ENCODE assay signal across 14 cellular contexts in genomic region chr10:110156046-110156445, GRCh38.
"Had no signal": no experiment of that assay in that cellular context is flagged by ENCODE, and none has a peak within 500 bp of the region (broad histone marks: within the 10 kb centered on the region; RNA-seq: fewer than 3 reads in every experiment).

No MANE protein-coding gene starts in this region.

- H3K27ac ChIP-seq: colonic mucosa, ovary, right lobe of liver, upper lobe of left lung had no signal

- H3K36me3 Mint-ChIP-seq: memory B cell had no signal

- H3K9me3 Mint-ChIP-seq: activated B cell treated with CpG ODN at 0.5 μM for 24 hours; memory B cell; stimulated activated naive CD8-positive, alpha-beta T cell treated with anti-CD3 and anti-CD28 coated beads, Interleukin-15, Interleukin-2, amounts not matched to agents 100 ng/mL and 50 ng/mL, for 24 hours had no signal

- H3K4me1 ChIP-seq: right lobe of liver had no signal

- H3K27me3 ChIP-seq: colonic mucosa, ovary, right lobe of liver, upper lobe of left lung had no signal

- DNase-seq: activated B cell treated with CpG ODN at 0.5 μM for 24 hours; activated CD4-positive, alpha-beta T cell treated with anti-CD3 and anti-CD28 coated beads, Interleukin-2, amount 50 U/mL, for 1 hour; activated gamma-delta T cell treated with Interleukin-2 at 50 U/mL for 16 hours; colonic mucosa; foreskin fibroblast; hippocampal formation; kidney glomerular epithelial cell; left ventricle myocardium superior; ovary; right lobe of liver; upper lobe of left lung had no signal

- H3K4me3 ChIP-seq: colonic mucosa, ovary, right lobe of liver, smooth muscle cell, upper lobe of left lung had no signal

- H3K36me3 ChIP-seq: colonic mucosa, ovary, right lobe of liver, upper lobe of left lung had no signal

- H3K9me3 ChIP-seq: colonic mucosa, ovary, right lobe of liver, upper lobe of left lung had no signal

- H3K4me2 ChIP-seq: smooth muscle cell had no signal
